Comparison of ENCODE assay signal across 1 cellular context in genomic region chr6:31619805-31620585, GRCh38.
TF ChIP-seq lines count a peak whose summit lies in the region.

No MANE protein-coding gene starts in this region.

TF ChIP-seq in HepG2, 621 proteins besides CTCF, POLR2A, EP300 and RAD21 (continued from another document and continues in another):
- no peak for TF ChIP-seq CERS6 (CRISPR knock-in tag; IDR thresholded peaks at IDR 0.05)
- 0 out of 2 replicates have a peak, but pooled peaks have one; percentile 17 for TF ChIP-seq DPF2 (CRISPR knock-in tag; IDR thresholded peaks at IDR 0.05; ENCODE audit: borderline replicate concordance, low read depth)
- peak; percentile 66 for TF ChIP-seq HNRNPH1 (optimal IDR thresholded peaks at IDR 0.05; ENCODE audit: low read depth, low read length)
- no peak; the same call in 1 of the 2 replicates for TF ChIP-seq POGK (CRISPR knock-in tag; conservative IDR thresholded peaks at IDR 0.05)
- peak; percentile 62; the same call in 1 of the 2 replicates for TF ChIP-seq POLR2AphosphoS2 (IDR thresholded peaks at IDR 0.05; ENCODE audit: low read depth, low read length)
- TF ChIP-seq ZNF296 (CRISPR knock-in tag; conservative IDR thresholded peaks at IDR 0.05), result no peak
- TF ChIP-seq PHF21A (CRISPR knock-in tag; IDR thresholded peaks at IDR 0.05), result peak; percentile 73
- no peak for TF ChIP-seq ZNF274 (CRISPR knock-in tag; IDR thresholded peaks at IDR 0.05)
- TF ChIP-seq ZNF691 (CRISPR knock-in tag; IDR thresholded peaks at IDR 0.05; ENCODE audit: borderline replicate concordance, low read depth), result no peak
- peak; percentile 93 for TF ChIP-seq PITX1 (CRISPR knock-in tag; IDR thresholded peaks at IDR 0.05)
- TF ChIP-seq JDP2 (CRISPR knock-in tag; IDR thresholded peaks at IDR 0.05; ENCODE audit: borderline replicate concordance), result no peak
- TF ChIP-seq ZNF124 (CRISPR knock-in tag; IDR thresholded peaks at IDR 0.05), result 0 out of 2 replicates have a peak, but pooled peaks have one; percentile 23
- no peak for TF ChIP-seq ZNF12 (CRISPR knock-in tag; IDR thresholded peaks at IDR 0.05)
- TF ChIP-seq HOMEZ (CRISPR knock-in tag; IDR thresholded peaks at IDR 0.05; ENCODE audit: low read depth), result peak; percentile 78; the same call in 1 of the 2 replicates
- TF ChIP-seq RCOR2 (CRISPR knock-in tag; IDR thresholded peaks at IDR 0.05), result no peak
- no peak for TF ChIP-seq RAD51 (IDR thresholded peaks at IDR 0.05; ENCODE audit: borderline replicate concordance)
- no peak for TF ChIP-seq ZBTB40 (IDR thresholded peaks at IDR 0.05)
- peak; percentile 64; the same call in 1 of the 2 replicates for TF ChIP-seq ZBTB40 (CRISPR knock-in tag; IDR thresholded peaks at IDR 0.05)
- TF ChIP-seq ZBTB39 (CRISPR knock-in tag; IDR thresholded peaks at IDR 0.05), result no peak
- TF ChIP-seq GZF1 (CRISPR knock-in tag; IDR thresholded peaks at IDR 0.05), result peak; percentile 71
- no peak for TF ChIP-seq RFXANK (CRISPR knock-in tag; IDR thresholded peaks at IDR 0.05)
- peak; percentile 23; the same call in 1 of the 2 replicates for TF ChIP-seq ZNF891 (CRISPR knock-in tag; IDR thresholded peaks at IDR 0.05)
- no peak for TF ChIP-seq JARID2 (CRISPR knock-in tag; IDR thresholded peaks at IDR 0.05; ENCODE audit: insufficient replicate concordance)
- TF ChIP-seq ZNF7 (CRISPR knock-in tag; IDR thresholded peaks at IDR 0.05), result no peak
- no peak for TF ChIP-seq ZNF101 (CRISPR knock-in tag; IDR thresholded peaks at IDR 0.05; ENCODE audit: borderline replicate concordance, low read depth)
- TF ChIP-seq IKZF5 (CRISPR knock-in tag; IDR thresholded peaks at IDR 0.05), result no peak
- TF ChIP-seq ZNF331 (CRISPR knock-in tag; IDR thresholded peaks at IDR 0.05), result peak; percentile 55; the same call in 1 of the 2 replicates
- TF ChIP-seq ZNF205 (CRISPR knock-in tag; IDR thresholded peaks at IDR 0.05), result no peak; the same call in none of the 2 replicates
- TF ChIP-seq ZSCAN9 (CRISPR knock-in tag; IDR thresholded peaks at IDR 0.05; ENCODE audit: borderline replicate concordance), result peak; percentile 66; the same call in 1 of the 2 replicates
- TF ChIP-seq STAT5B (CRISPR knock-in tag; IDR thresholded peaks at IDR 0.05), result no peak
- TF ChIP-seq MAF1 (CRISPR knock-in tag; IDR thresholded peaks at IDR 0.05; ENCODE audit: borderline replicate concordance), result peak; percentile 71; the same call in 1 of the 2 replicates
- TF ChIP-seq GMEB2 (CRISPR knock-in tag; IDR thresholded peaks at IDR 0.05; ENCODE audit: low read depth), result peak; percentile 84
- no peak for TF ChIP-seq TBP (CRISPR knock-in tag; IDR thresholded peaks at IDR 0.05)
- 0 out of 2 replicates have a peak, but pooled peaks have one; percentile 45 for TF ChIP-seq THYN1 (CRISPR knock-in tag; IDR thresholded peaks at IDR 0.05; ENCODE audit: borderline replicate concordance, low read depth)
- TF ChIP-seq LBX2 (CRISPR knock-in tag; IDR thresholded peaks at IDR 0.05; ENCODE audit: borderline replicate concordance), result peak; percentile 79; the same call in 1 of the 2 replicates
- TF ChIP-seq ZBTB14 (CRISPR knock-in tag; IDR thresholded peaks at IDR 0.05), result no peak
- TF ChIP-seq FOXO1 (CRISPR knock-in tag; IDR thresholded peaks at IDR 0.05), result no peak
